2 cellular contexts compared by ENCODE assay signal in genomic region chr12:70426620-70427019, GRCh38.
TF ChIP-seq lines count a peak whose summit lies in the region.

No MANE protein-coding gene starts in this region.

TF ChIP-seq in A549, 52 proteins besides CTCF, POLR2A, EP300 and RAD21 (continued from another document):
- TF ChIP-seq RNF2 (IDR thresholded peaks at IDR 0.05; ENCODE audit: borderline replicate concordance, low read depth): no peak
TF ChIP-seq in A549: peak in this region for 1.

TF ChIP-seq in K562, 482 proteins besides CTCF, POLR2A, EP300 and RAD21 (continued from another document):
- TF ChIP-seq DEAF1 (CRISPR knock-in tag; IDR thresholded peaks at IDR 0.05) (no peak), ZBTB40 (IDR thresholded peaks at IDR 0.05) (no peak), ZBTB40 (CRISPR knock-in tag; IDR thresholded peaks at IDR 0.05) (no peak), HMG20B (CRISPR knock-in tag; IDR thresholded peaks at IDR 0.05) (no peak), RBBP5 (IDR thresholded peaks at IDR 0.05; ENCODE audit: borderline replicate concordance, insufficient read depth, low read length, poor library complexity, severe bottlenecking) (no peak), HNRNPK (IDR thresholded peaks at IDR 0.05; ENCODE audit: low read depth, low read length, poor library complexity, severe bottlenecking) (no peak), MAFK (IDR thresholded peaks at IDR 0.05; ENCODE audit: low read length) (peak; percentile 51), ZNF316 (IDR thresholded peaks at IDR 0.05) (peak; percentile 75), MAFF (IDR thresholded peaks at IDR 0.05; ENCODE audit: low read length) (peak; percentile 52), L3MBTL2 (IDR thresholded peaks at IDR 0.05) (no peak), ZNF584 (CRISPR knock-in tag; IDR thresholded peaks at IDR 0.05; ENCODE audit: low read depth) (no peak), ZNF518B (CRISPR knock-in tag; IDR thresholded peaks at IDR 0.05) (no peak), GMEB1 (CRISPR knock-in tag; IDR thresholded peaks at IDR 0.05) (no peak), IRF1 (CRISPR knock-in tag; IDR thresholded peaks at IDR 0.05; ENCODE audit: borderline replicate concordance) (no peak), ELF4 (CRISPR knock-in tag; IDR thresholded peaks at IDR 0.05) (no peak), MAFG (tag; conservative IDR thresholded peaks at IDR 0.05) (peak; percentile 56)
TF ChIP-seq in K562: peak in this region for 5.
